19 cellular contexts compared by ENCODE assay signal in genomic region chr10:124027306-124028050, GRCh38.
"Had no signal": no experiment of that assay in that cellular context is flagged by ENCODE, and none has a peak within 500 bp of the region (broad histone marks: within the 10 kb centered on the region; RNA-seq: fewer than 3 reads in every experiment).

No MANE protein-coding gene starts in this region.

- H3K9me3 ChIP-seq: esophagus squamous epithelium, neutrophil, sigmoid colon, suprapubic skin, thyroid gland, upper lobe of left lung, vagina had no signal

- H3K27ac ChIP-seq: epithelial cell of prostate, hepatocyte, skin epidermis, suprapubic skin, thyroid gland, vagina had no signal

- H3K4me1 ChIP-seq: suprapubic skin, thyroid gland had no signal

- DNase-seq: effector memory CD8-positive, alpha-beta T cell; esophagus squamous epithelium; foreskin fibroblast; head of caudate nucleus; left colon; naive B cell; nephron progenitor cell; sigmoid colon; stimulated activated CD4-positive, alpha-beta T cell treated with anti-CD3 and anti-CD28 coated beads, Interleukin-12 subunit alpha, Interleukin-12 subunit beta, amount 100 ng/mL, for 4 hours; stimulated activated CD4-positive, alpha-beta T cell treated with anti-CD3 and anti-CD28 coated beads, Interleukin-2, amount 100 ng/mL, for 48 hours; stimulated activated naive CD4-positive, alpha-beta T cell treated with Interleukin-2 at 50 U/mL for 16 hours; thyroid gland; upper lobe of left lung had no signal

- H3K4me3 ChIP-seq: esophagus squamous epithelium, hepatocyte, sigmoid colon, skin epidermis, suprapubic skin, thyroid gland, upper lobe of left lung, vagina had no signal

- ATAC-seq: effector memory CD8-positive, alpha-beta T cell; left colon had no signal

- H3K27me3 ChIP-seq: esophagus squamous epithelium, hepatocyte, neutrophil, sigmoid colon, thyroid gland, upper lobe of left lung, vagina had no signal

- H3K36me3 ChIP-seq: vagina had no signal
